Comparison of ENCODE assay signal across 18 cellular contexts in genomic region chr12:52835271-52836041, GRCh38. TPM values are rescaled to one million over a fixed set of nuclear protein-coding genes. Genes with fewer than 3 reads are reported as not detected.
DNase-seq lines count a peak whose midpoint lies in the region; ATAC-seq, FAIRE-seq and TF ChIP-seq lines count a peak whose summit lies in the region.
"Had no signal": no experiment of that assay in that cellular context is flagged by ENCODE, and none has a peak within 500 bp of the region (broad histone marks: within the 10 kb centered on the region; RNA-seq: fewer than 3 reads in every experiment).

No MANE protein-coding gene starts in this region.

- no peaks in the 10 kb centered on the region for H3K9me3 Mint-ChIP-seq in activated CD8-positive, alpha-beta T cell treated with anti-CD3 and anti-CD28 coated beads for 36 hours
- no peaks in the 10 kb centered on the region for H3K9me3 Mint-ChIP-seq in stimulated activated effector memory CD8-positive, alpha-beta T cell treated with anti-CD3 and anti-CD28 coated beads, Interleukin-12 subunit alpha, Interleukin-12 subunit beta, amount 100 ng/mL, for 72 hours
- H3K9me3 Mint-ChIP-seq: CD4-positive, alpha-beta T cell had no signal

- no peak for TF ChIP-seq RAD21 in H1 (IDR thresholded peaks at IDR 0.05 in 1 of 2, conservative IDR thresholded peaks at IDR 0.05 in 1 of 2; ENCODE audit: low read depth in 2 of 2, low read length in 2 of 2)

- intact Hi-C loops in activated CD8-positive, alpha-beta T cell treated with anti-CD3 and anti-CD28 coated beads for 36 hours (cut with micrococcal nuclease) = no loop called here

- H4K91ac ChIP-seq in H1 (replicated peaks; ENCODE audit: insufficient read length, low read length) = no peak overlapping the region

- no peak overlapping the region for H3K27ac ChIP-seq in H1 (ENCODE audit: low read depth, low read length)
- H3K27ac ChIP-seq: body of pancreas, gastroesophageal sphincter, neutrophil had no signal

- H4K20me1 ChIP-seq in H1 (replicated peaks in 1 of 2; ENCODE audit: control insufficient read depth in 1 of 2, insufficient read depth in 2 of 2, low read length in 2 of 2) = no peaks in the 10 kb centered on the region

- H3K9ac ChIP-seq in H1 (replicated peaks in 1 of 4; ENCODE audit: extremely low read depth in 1 of 4, low read depth in 3 of 4, low read length in 3 of 4) = no peak overlapping the region

- no peak overlapping the region for H3K56ac ChIP-seq in H1 (replicated peaks; ENCODE audit: insufficient read length, low read depth, low read length)

- no peak overlapping the region for H3K14ac ChIP-seq in H1 (ENCODE audit: insufficient read length)

- no peak for TF ChIP-seq CTCF in activated CD8-positive, alpha-beta T cell treated with anti-CD3 and anti-CD28 coated beads for 36 hours (IDR thresholded peaks at IDR 0.05)
- TF ChIP-seq CTCF in H1 (IDR thresholded peaks at IDR 0.05; ENCODE audit: control extremely low read depth in 1 of 3, insufficient read depth in 1 of 3, low read depth in 1 of 3, low read length in 3 of 3) = no peak

- TF ChIP-seq POLR2A in H1 (IDR thresholded peaks at IDR 0.05; ENCODE audit: control extremely low read depth in 1 of 2, low read depth in 2 of 2, low read length in 2 of 2) = no peak

- peak; percentile 12 for ATAC-seq in activated CD8-positive, alpha-beta T cell treated with anti-CD3 and anti-CD28 coated beads for 36 hours
- no peak for ATAC-seq in stimulated activated effector memory CD8-positive, alpha-beta T cell treated with anti-CD3 and anti-CD28 coated beads, Interleukin-12 subunit alpha, Interleukin-12 subunit beta, amount 100 ng/mL, for 72 hours
- ATAC-seq: body of pancreas, gastroesophageal sphincter had no signal

- no peak for FAIRE-seq in H1 (lab: Jason Lieb, UNC)

- H2AK5ac ChIP-seq in H1 (ENCODE audit: low read depth, low read length) = no peak overlapping the region

- no peak overlapping the region for H4K8ac ChIP-seq in H1 (ENCODE audit: extremely low read depth, insufficient read depth, low read length)

- H3K23me2 ChIP-seq in H1 (ENCODE audit: low read depth, low read length) = no peaks in the 10 kb centered on the region

- no peaks in the 10 kb centered on the region for H3K79me2 ChIP-seq in H1 (ENCODE audit: control insufficient read depth in 1 of 2, insufficient read depth in 2 of 2, low read length in 2 of 2)

- no peaks in the 10 kb centered on the region for H3K9me3 ChIP-seq in H1 (ENCODE audit: insufficient read depth in 2 of 2, low read depth in 1 of 2, low read length in 1 of 2)
- H3K9me3 ChIP-seq: body of pancreas, gastroesophageal sphincter, neutrophil had no signal

- TF ChIP-seq EP300 in H1 (IDR thresholded peaks at IDR 0.05; ENCODE audit: borderline replicate concordance in 1 of 2, low read depth in 2 of 2, low read length in 2 of 2) = no peak

- no peak overlapping the region for H2BK120ac ChIP-seq in H1 (replicated peaks; ENCODE audit: low read depth, low read length)

- H2BK15ac ChIP-seq in H1 (ENCODE audit: low read length) = no peak overlapping the region

- H3K27me3 Mint-ChIP-seq in activated CD8-positive, alpha-beta T cell treated with anti-CD3 and anti-CD28 coated beads for 36 hours = peaks cover 1% of the 10 kb centered on the region

- no peak overlapping the region for H2AFZ ChIP-seq in H1 (ENCODE audit: low read length)

- no peak overlapping the region for H3K4me3 ChIP-seq in H1 (ENCODE audit: extremely low read depth in 1 of 4, insufficient read depth in 2 of 4, low read depth in 3 of 4, low read length in 4 of 4)
- H3K4me3 ChIP-seq: body of pancreas, gastroesophageal sphincter had no signal

- no peak overlapping the region for H3K4me2 ChIP-seq in H1 (ENCODE audit: insufficient read depth in 1 of 2, low read depth in 2 of 2, low read length in 2 of 2)

- peaks cover 39% of the 10 kb centered on the region for H3K4me1 Mint-ChIP-seq in activated CD8-positive, alpha-beta T cell treated with anti-CD3 and anti-CD28 coated beads for 36 hours (ENCODE audit: low read depth)
- peaks cover 33% of the 10 kb centered on the region for H3K4me1 Mint-ChIP-seq in stimulated activated effector memory CD8-positive, alpha-beta T cell treated with anti-CD3 and anti-CD28 coated beads, Interleukin-12 subunit alpha, Interleukin-12 subunit beta, amount 100 ng/mL, for 72 hours

- peaks cover 0 to 2% (median 0%) of the 10 kb centered on the region in 4 experiments; a peak in 1 of 7 replicates for H3K27me3 ChIP-seq in H1 (replicated peaks in 1 of 4; ENCODE audit: control insufficient read depth in 3 of 4, extremely low read depth in 1 of 4, insufficient read depth in 3 of 4, low read length in 3 of 4)
- H3K27me3 ChIP-seq: body of pancreas had no signal

- peak overlapping the region; percentile 68; the same call in 1 of the 2 replicates for H2BK5ac ChIP-seq in H1 (ENCODE audit: low read depth, low read length)

- CTCF ChIA-PET in activated CD8-positive, alpha-beta T cell treated with anti-CD3 and anti-CD28 coated beads for 36 hours (lab: Charles Lee) = interaction anchor here (1.0 to 4.2 kb wide), 4 partner anchors 35 to 49 kb away, joined by 3 to 19 read pairs (median 4); no protein-coding TSS in a partner anchor
- CTCF ChIA-PET in H1 (lab: Charles Lee; ENCODE audit: partially characterized antibody) = interaction anchor here (0.6 to 1.5 kb wide), 6 partner anchors 10 to 496 kb away, joined by 3 to 5 read pairs (median 3); partner anchors contain the start of gene KRT3

- 91% methylated on average over 13 of the region's 15 CpGs; no CpG with 5 or more reads in 1 of the 2 experiments for WGBS in H1 (ENCODE audit: extremely low coverage in 1 of 2, insufficient coverage in 1 of 2, insufficient read length in 1 of 2, insufficient replicate concordance in 2 of 2, low coverage in 1 of 2, low lambda C conversion rate in 2 of 2, missing lambda C conversion rate in 1 of 2), 2 experiments

- H3K18ac ChIP-seq in H1 (ENCODE audit: extremely low read depth, low read length) = no peak overlapping the region

- peak overlapping the region; percentile 25 for H3K4me3 Mint-ChIP-seq in activated CD8-positive, alpha-beta T cell treated with anti-CD3 and anti-CD28 coated beads for 36 hours
- peak overlapping the region; percentile 63 for H3K4me3 Mint-ChIP-seq in stimulated activated effector memory CD8-positive, alpha-beta T cell treated with anti-CD3 and anti-CD28 coated beads, Interleukin-12 subunit alpha, Interleukin-12 subunit beta, amount 100 ng/mL, for 72 hours
- H3K4me3 Mint-ChIP-seq: CD4-positive, alpha-beta T cell had no signal

- H3K23ac ChIP-seq in H1 (ENCODE audit: insufficient read length) = no peak overlapping the region

- H3K79me1 ChIP-seq in H1 (ENCODE audit: low read depth, low read length) = no peaks in the 10 kb centered on the region

- no peak overlapping the region for H4K5ac ChIP-seq in H1 (ENCODE audit: insufficient read length, low read depth, low read length)

- H3K4me1 ChIP-seq in H1 (replicated peaks in 1 of 4; ENCODE audit: control insufficient read depth in 3 of 4, insufficient read depth in 4 of 4, low read length in 3 of 4) = no peaks in the 10 kb centered on the region
- H3K4me1 ChIP-seq: body of pancreas, gastroesophageal sphincter had no signal

- no peak overlapping the region for H2BK20ac ChIP-seq in H1 (ENCODE audit: low read length)

- no peak overlapping the region for H2BK12ac ChIP-seq in H1 (ENCODE audit: low read depth, low read length)

- POLR2A ChIA-PET in activated CD8-positive, alpha-beta T cell treated with anti-CD3 and anti-CD28 coated beads for 36 hours (lab: Charles Lee) = interaction anchor here (1.0 kb wide), 2 partner anchors 13 to 18 kb away, joined by 4 read pairs; no protein-coding TSS in a partner anchor
- POLR2A ChIA-PET in H1 (lab: Charles Lee; ENCODE audit: partially characterized antibody) = no interaction called here

- peak; percentile 50 to 58 for DNase-seq in activated T-cell treated with anti-CD3 and anti-CD28 coated beads, Interleukin-2, amount 50 U/mL, for 48 hours
- DNase-seq in activated T-cell treated with anti-CD3 and anti-CD28 coated beads, Interleukin-2, amount 50 U/mL, for 1 hour = no peak
- peak; percentile 68 for DNase-seq in activated CD8-positive, alpha-beta T cell treated with anti-CD3 and anti-CD28 coated beads for 36 hours
- DNase-seq in H1 (ENCODE audit: low read depth in 1 of 2, low spot score in 2 of 2) (no peak), NCI-H2196 treated with DMSO at 0.1 percent for 48 hours (lab: John Stamatoyannopoulos, UW; ENCODE audit: unreplicated experiment) (no peak), GOT3 (lab: John Stamatoyannopoulos, UW) (no peak), NCI-H69 (lab: John Stamatoyannopoulos, UW) (no peak)
- DNase-seq in stimulated activated effector memory CD8-positive, alpha-beta T cell treated with anti-CD3 and anti-CD28 coated beads, Interleukin-12 subunit alpha, Interleukin-12 subunit beta, amount 100 ng/mL, for 72 hours (ENCODE audit: low spot score in 2 of 2) = no peak
- DNase-seq: body of pancreas, NCI-H1436 treated with DMSO at 0.1 percent for 48 hours, NCI-H2171 treated with DMSO at 0.1 percent for 48 hours, retina had no signal

- H3K4ac ChIP-seq in H1 (replicated peaks; ENCODE audit: insufficient read length, low read depth, low read length) = no peak overlapping the region

- H3K27ac Mint-ChIP-seq in activated CD8-positive, alpha-beta T cell treated with anti-CD3 and anti-CD28 coated beads for 36 hours = peak overlapping the region; percentile 90
- peak overlapping the region; percentile 91 for H3K27ac Mint-ChIP-seq in stimulated activated effector memory CD8-positive, alpha-beta T cell treated with anti-CD3 and anti-CD28 coated beads, Interleukin-12 subunit alpha, Interleukin-12 subunit beta, amount 100 ng/mL, for 72 hours
- H3K27ac Mint-ChIP-seq: CD4-positive, alpha-beta T cell had no signal

- no peaks in the 10 kb centered on the region for H3K36me3 ChIP-seq in H1 (ENCODE audit: control insufficient read depth in 2 of 4, insufficient read depth in 4 of 4, low read length in 3 of 4)
- H3K36me3 ChIP-seq: gastroesophageal sphincter, neutrophil had no signal

- H3K36me3 Mint-ChIP-seq in activated CD8-positive, alpha-beta T cell treated with anti-CD3 and anti-CD28 coated beads for 36 hours (ENCODE audit: low read depth) = no peaks in the 10 kb centered on the region
- H3K36me3 Mint-ChIP-seq in stimulated activated effector memory CD8-positive, alpha-beta T cell treated with anti-CD3 and anti-CD28 coated beads, Interleukin-12 subunit alpha, Interleukin-12 subunit beta, amount 100 ng/mL, for 72 hours = peaks cover 6% of the 10 kb centered on the region

RNA-seq across cellular contexts. Expression of gene KRT79, which starts 1.3 kb away (rescaled TPM):
- total RNA-seq in activated CD8-positive, alpha-beta T cell treated with anti-CD3 and anti-CD28 coated beads for 36 hours = 1 to 10 TPM in 1 of 2 experiments, under 1 TPM in 1; 0.87 to 1.6 TPM
- not detected in 2 replicates for total RNA-seq in H1 (2021; fragmentation: NEBNext Ultra II Directional; extraction: Animal tissue kit (Norgen Biotek cat#: 25700))
- not detected in 2 replicates for polyA plus RNA-seq in H1 (2011; rRNA removed)
- polyA plus RNA-seq in H1 (2011; cell fraction: cytosol; rRNA removed) = not detected
- not detected for polyA plus RNA-seq in H1 (2011; cell fraction: nucleus; rRNA removed)
- polyA plus RNA-seq in H1 (2012, experiment 1 of 2) = not detected in 4 replicates
- polyA plus RNA-seq in H1 (2012, experiment 2 of 2) = not detected
- not detected for polyA plus RNA-seq in H1 (2013, experiment 1 of 2)
- not detected for polyA plus RNA-seq in H1 (2013, experiment 2 of 2)
- not detected in 2 replicates for polyA minus RNA-seq in H1 (2011; rRNA and poly(A)+ RNA removed)
- polyA minus RNA-seq in H1 (2011; cell fraction: cytosol; rRNA and poly(A)+ RNA removed) = not detected
- not detected for polyA minus RNA-seq in H1 (2011; cell fraction: nucleus; rRNA and poly(A)+ RNA removed)
- total RNA-seq: body of pancreas; CD4-positive, alpha-beta T cell; gastroesophageal sphincter; M059J; urinary bladder had no signal
- polyA plus RNA-seq: urinary bladder had no signal

RNA-seq across cellular contexts. Expression of gene KRT78, which starts 13.3 kb away (rescaled TPM):
- not detected for total RNA-seq in activated CD8-positive, alpha-beta T cell treated with anti-CD3 and anti-CD28 coated beads for 36 hours
- not detected in 2 replicates for total RNA-seq in H1 (2021; fragmentation: NEBNext Ultra II Directional; extraction: Animal tissue kit (Norgen Biotek cat#: 25700))
- polyA plus RNA-seq in H1 (2011; rRNA removed) = not detected in 2 replicates
- not detected for polyA plus RNA-seq in H1 (2011; cell fraction: cytosol; rRNA removed)
- not detected for polyA plus RNA-seq in H1 (2011; cell fraction: nucleus; rRNA removed)
- polyA plus RNA-seq in H1 (2012, experiment 1 of 2) = not detected in 4 replicates
- not detected for polyA plus RNA-seq in H1 (2012, experiment 2 of 2)
- polyA plus RNA-seq in H1 (2013, experiment 1 of 2) = not detected
- polyA plus RNA-seq in H1 (2013, experiment 2 of 2) = not detected
- polyA minus RNA-seq in H1 (2011; rRNA and poly(A)+ RNA removed) = not detected in 2 replicates
- not detected for polyA minus RNA-seq in H1 (2011; cell fraction: cytosol; rRNA and poly(A)+ RNA removed)
- polyA minus RNA-seq in H1 (2011; cell fraction: nucleus; rRNA and poly(A)+ RNA removed) = not detected
- total RNA-seq: body of pancreas; CD4-positive, alpha-beta T cell; mesenteric fat pad; urinary bladder had no signal
- polyA plus RNA-seq: urinary bladder had no signal

RNA-seq across cellular contexts. Expression of gene KRT4, which starts 21.5 kb away (rescaled TPM):
- total RNA-seq in activated CD8-positive, alpha-beta T cell treated with anti-CD3 and anti-CD28 coated beads for 36 hours = under 1 TPM; 0.11 to 0.16 TPM
- not detected in 2 replicates for total RNA-seq in H1 (2021; fragmentation: NEBNext Ultra II Directional; extraction: Animal tissue kit (Norgen Biotek cat#: 25700))
- 0.06 TPM in 1 of 2 replicates, not detected in the other for polyA plus RNA-seq in H1 (2011; rRNA removed)
- not detected for polyA plus RNA-seq in H1 (2011; cell fraction: cytosol; rRNA removed)
- polyA plus RNA-seq in H1 (2011; cell fraction: nucleus; rRNA removed) = not detected
- not detected in 4 replicates for polyA plus RNA-seq in H1 (2012, experiment 1 of 2)
- not detected for polyA plus RNA-seq in H1 (2012, experiment 2 of 2)
- 0.02 TPM for polyA plus RNA-seq in H1 (2013, experiment 1 of 2)
- polyA plus RNA-seq in H1 (2013, experiment 2 of 2) = not detected
- not detected in 2 replicates for polyA minus RNA-seq in H1 (2011; rRNA and poly(A)+ RNA removed)
- polyA minus RNA-seq in H1 (2011; cell fraction: cytosol; rRNA and poly(A)+ RNA removed) = not detected
- not detected for polyA minus RNA-seq in H1 (2011; cell fraction: nucleus; rRNA and poly(A)+ RNA removed)
- total RNA-seq: CD4-positive, alpha-beta T cell; M059J; mesenteric fat pad had no signal
- polyA plus RNA-seq: urinary bladder had no signal

RNA-seq across cellular contexts. Expression of gene KRT3, which starts 39.5 kb away (rescaled TPM):
- total RNA-seq in activated CD8-positive, alpha-beta T cell treated with anti-CD3 and anti-CD28 coated beads for 36 hours = not detected
- not detected in 2 replicates for total RNA-seq in H1 (2021; fragmentation: NEBNext Ultra II Directional; extraction: Animal tissue kit (Norgen Biotek cat#: 25700))
- not detected in 2 replicates for polyA plus RNA-seq in H1 (2011; rRNA removed)
- 0.03 TPM for polyA plus RNA-seq in H1 (2011; cell fraction: cytosol; rRNA removed)
- polyA plus RNA-seq in H1 (2011; cell fraction: nucleus; rRNA removed) = not detected
- not detected in 4 replicates for polyA plus RNA-seq in H1 (2012, experiment 1 of 2)
- polyA plus RNA-seq in H1 (2012, experiment 2 of 2) = not detected
- polyA plus RNA-seq in H1 (2013, experiment 1 of 2) = not detected
- polyA plus RNA-seq in H1 (2013, experiment 2 of 2) = not detected
- polyA minus RNA-seq in H1 (2011; rRNA and poly(A)+ RNA removed) = not detected in 2 replicates
- not detected for polyA minus RNA-seq in H1 (2011; cell fraction: cytosol; rRNA and poly(A)+ RNA removed)
- polyA minus RNA-seq in H1 (2011; cell fraction: nucleus; rRNA and poly(A)+ RNA removed) = not detected
- total RNA-seq: body of pancreas; CD4-positive, alpha-beta T cell; gastroesophageal sphincter; M059J; mesenteric fat pad; urinary bladder had no signal
- polyA plus RNA-seq: urinary bladder had no signal

RNA-seq across cellular contexts. Expression of gene KRT76, which starts 58.3 kb away (rescaled TPM):
- not detected for total RNA-seq in activated CD8-positive, alpha-beta T cell treated with anti-CD3 and anti-CD28 coated beads for 36 hours
- not detected in 2 replicates for total RNA-seq in H1 (2021; fragmentation: NEBNext Ultra II Directional; extraction: Animal tissue kit (Norgen Biotek cat#: 25700))
- polyA plus RNA-seq in H1 (2011; rRNA removed) = not detected in 2 replicates
- not detected for polyA plus RNA-seq in H1 (2011; cell fraction: cytosol; rRNA removed)
- not detected for polyA plus RNA-seq in H1 (2011; cell fraction: nucleus; rRNA removed)
- not detected in 4 replicates for polyA plus RNA-seq in H1 (2012, experiment 1 of 2)
- not detected for polyA plus RNA-seq in H1 (2012, experiment 2 of 2)
- polyA plus RNA-seq in H1 (2013, experiment 1 of 2) = not detected
- polyA plus RNA-seq in H1 (2013, experiment 2 of 2) = not detected
- not detected in 2 replicates for polyA minus RNA-seq in H1 (2011; rRNA and poly(A)+ RNA removed)
- not detected for polyA minus RNA-seq in H1 (2011; cell fraction: cytosol; rRNA and poly(A)+ RNA removed)
- polyA minus RNA-seq in H1 (2011; cell fraction: nucleus; rRNA and poly(A)+ RNA removed) = not detected
- total RNA-seq: body of pancreas; CD4-positive, alpha-beta T cell; M059J; mesenteric fat pad; urinary bladder had no signal
- polyA plus RNA-seq: urinary bladder had no signal

Comparison
In these comparisons a context has a peak if more than half of its experiments do, and no peak if none do; other contexts are left out.
1. DNase-seq: peak in activated T-cell treated with anti-CD3 and anti-CD28 coated beads, Interleukin-2, amount 50 U/mL, for 48 hours (2 of 2) and activated CD8-positive, alpha-beta T cell treated with anti-CD3 and anti-CD28 coated beads for 36 hours (single experiment); none in activated T-cell treated with anti-CD3 and anti-CD28 coated beads, Interleukin-2, amount 50 U/mL, for 1 hour (single experiment), H1 (0 of 2), stimulated activated effector memory CD8-positive, alpha-beta T cell treated with anti-CD3 and anti-CD28 coated beads, Interleukin-12 subunit alpha, Interleukin-12 subunit beta, amount 100 ng/mL, for 72 hours (0 of 2), NCI-H2196 treated with DMSO at 0.1 percent for 48 hours (single experiment), GOT3 (single experiment) and NCI-H69 (single experiment).